In the genomic region with DNA sequence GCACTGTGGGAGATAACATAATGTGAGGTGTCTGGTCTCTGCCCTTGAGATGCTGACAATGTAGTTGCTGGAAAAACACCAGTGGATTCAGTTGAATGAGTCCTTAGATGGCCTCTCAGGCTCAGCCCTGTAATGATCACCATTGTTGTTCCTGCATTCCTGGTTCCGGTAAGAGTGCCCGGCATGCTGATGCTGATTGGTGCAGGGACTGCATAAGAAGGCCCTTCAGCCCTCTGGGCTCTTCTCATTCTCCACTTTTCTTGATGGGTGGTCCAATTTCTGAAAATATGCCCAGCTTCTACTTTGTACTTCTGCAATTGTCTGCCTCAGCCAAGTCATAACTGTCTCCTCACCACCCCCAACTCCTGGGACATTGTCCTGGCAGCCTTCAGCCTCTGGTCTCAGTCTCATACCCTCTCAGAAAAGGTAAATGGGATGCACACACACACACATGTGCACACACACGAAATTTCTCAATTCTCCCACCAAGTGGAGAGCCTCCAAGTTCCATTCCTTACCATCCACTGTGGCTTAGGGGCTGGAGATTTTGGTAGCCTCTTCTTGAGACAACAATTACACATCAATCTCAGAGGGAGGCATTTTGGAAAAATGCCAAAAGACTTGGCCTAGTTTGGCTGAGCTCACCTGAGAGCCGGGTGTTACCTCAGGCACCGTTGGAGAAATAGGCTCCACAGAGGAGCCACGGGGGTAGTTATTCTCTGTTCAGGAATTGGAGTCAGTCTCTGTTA, we compare ENCODE assay signal across 23 cellular contexts.
DNase-seq lines count a peak whose midpoint lies in the region; ATAC-seq, FAIRE-seq and TF ChIP-seq lines count a peak whose summit lies in the region.
"Had no signal": no experiment of that assay in that cellular context is flagged by ENCODE, and none has a peak within 500 bp of the region (broad histone marks: within the 10 kb centered on the region; RNA-seq: fewer than 3 reads in every experiment).

No MANE protein-coding gene starts in this region.

- H3K9me3 Mint-ChIP-seq in natural killer cell = no peaks in the 10 kb centered on the region
- no peaks in the 10 kb centered on the region for H3K9me3 Mint-ChIP-seq in type B pancreatic cell
- H3K9me3 Mint-ChIP-seq: activated CD4-positive, alpha-beta T cell treated with anti-CD3 and anti-CD28 coated beads, Interleukin-2, amount 10 ng/mL, durations not matched to agents 7 days and 5 days; activated naive CD4-positive, alpha-beta T cell treated with anti-CD3 and anti-CD28 coated beads for 36 hours; activated T-cell treated with anti-CD3 and anti-CD28 coated beads, Interleukin-2, amount 50 U/mL, for 24 hours; immature natural killer cell; stimulated activated naive CD8-positive, alpha-beta T cell treated with anti-CD3 and anti-CD28 coated beads, Interleukin-15, amount 100 ng/mL, for 72 hours had no signal

- H3K36me3 Mint-ChIP-seq in natural killer cell = no peaks in the 10 kb centered on the region
- no peaks in the 10 kb centered on the region for H3K36me3 Mint-ChIP-seq in type B pancreatic cell
- H3K36me3 Mint-ChIP-seq: immature natural killer cell had no signal

- no peak overlapping the region for H3K4ac ChIP-seq in H1 (replicated peaks; ENCODE audit: insufficient read length, low read depth, low read length)

- intact Hi-C loops in natural killer cell (cut with micrococcal nuclease) = no loop called here

- H3K9ac ChIP-seq in H1 (replicated peaks in 1 of 4; ENCODE audit: extremely low read depth in 1 of 4, low read depth in 3 of 4, low read length in 3 of 4) (no peak overlapping the region), smooth muscle cell (ENCODE audit: low read depth) (no peak overlapping the region), MM.1S (ENCODE audit: low read length) (no peak overlapping the region)

- no peaks in the 10 kb centered on the region for H3K36me3 ChIP-seq in H1 (ENCODE audit: control insufficient read depth in 2 of 4, insufficient read depth in 4 of 4, low read length in 3 of 4)
- no peaks in the 10 kb centered on the region for H3K36me3 ChIP-seq in smooth muscle cell (ENCODE audit: low read depth)
- H3K36me3 ChIP-seq in MM.1S (replicated peaks; ENCODE audit: insufficient read depth, low read length) = no peaks in the 10 kb centered on the region

- H3K4me1 ChIP-seq in H1 (replicated peaks in 1 of 4; ENCODE audit: control insufficient read depth in 3 of 4, insufficient read depth in 4 of 4, low read length in 3 of 4) (no peaks in the 10 kb centered on the region), smooth muscle cell (ENCODE audit: low read depth) (no peaks in the 10 kb centered on the region), MM.1S (ENCODE audit: low read length) (no peaks in the 10 kb centered on the region)

- no peak overlapping the region for H3K4me2 ChIP-seq in H1 (ENCODE audit: insufficient read depth in 1 of 2, low read depth in 2 of 2, low read length in 2 of 2)
- H3K4me2 ChIP-seq in smooth muscle cell = no peak overlapping the region
- H3K4me2 ChIP-seq in MM.1S (ENCODE audit: low read depth, low read length) = no peak overlapping the region

- no peak overlapping the region for H3K56ac ChIP-seq in H1 (replicated peaks; ENCODE audit: insufficient read length, low read depth, low read length)

- TF ChIP-seq CTCF in H1 (IDR thresholded peaks at IDR 0.05; ENCODE audit: control extremely low read depth in 1 of 3, insufficient read depth in 1 of 3, low read depth in 1 of 3, low read length in 3 of 3) (no peak), natural killer cell (IDR thresholded peaks at IDR 0.05) (no peak), type B pancreatic cell (conservative IDR thresholded peaks at IDR 0.05) (no peak), smooth muscle cell (IDR thresholded peaks at IDR 0.05; ENCODE audit: borderline replicate concordance, insufficient read depth, poor library complexity, severe bottlenecking) (no peak), MM.1S (IDR thresholded peaks at IDR 0.05; ENCODE audit: low read length) (no peak)

- no peak overlapping the region for H4K8ac ChIP-seq in H1 (ENCODE audit: extremely low read depth, insufficient read depth, low read length)

- H2BK20ac ChIP-seq in H1 (ENCODE audit: low read length) = no peak overlapping the region

- H3K27me3 ChIP-seq in H1 (replicated peaks in 1 of 4; ENCODE audit: control insufficient read depth in 3 of 4, extremely low read depth in 1 of 4, insufficient read depth in 3 of 4, low read length in 3 of 4) = no peaks in the 10 kb centered on the region
- H3K27me3 ChIP-seq in smooth muscle cell (ENCODE audit: low read depth) = no peaks in the 10 kb centered on the region
- H3K27me3 ChIP-seq in MM.1S (replicated peaks; ENCODE audit: insufficient read depth, low read length) = no peaks in the 10 kb centered on the region

- no peak overlapping the region for H3K4me3 Mint-ChIP-seq in natural killer cell
- H3K4me3 Mint-ChIP-seq in type B pancreatic cell = no peak overlapping the region
- H3K4me3 Mint-ChIP-seq: activated CD4-positive, alpha-beta T cell treated with anti-CD3 and anti-CD28 coated beads, Interleukin-2, amount 10 ng/mL, durations not matched to agents 7 days and 5 days; activated naive CD4-positive, alpha-beta T cell treated with anti-CD3 and anti-CD28 coated beads for 36 hours; activated T-cell treated with anti-CD3 and anti-CD28 coated beads, Interleukin-2, amount 50 U/mL, for 24 hours; immature natural killer cell; stimulated activated naive CD8-positive, alpha-beta T cell treated with anti-CD3 and anti-CD28 coated beads, Interleukin-15, amount 100 ng/mL, for 72 hours had no signal

- H3K4me1 Mint-ChIP-seq in natural killer cell (no peaks in the 10 kb centered on the region), type B pancreatic cell (ENCODE audit: unreplicated experiment) (peaks cover 11% of the 10 kb centered on the region)
- H3K4me1 Mint-ChIP-seq: activated CD4-positive, alpha-beta T cell treated with anti-CD3 and anti-CD28 coated beads, Interleukin-2, amount 10 ng/mL, durations not matched to agents 7 days and 5 days; immature natural killer cell; stimulated activated naive CD8-positive, alpha-beta T cell treated with anti-CD3 and anti-CD28 coated beads, Interleukin-15, amount 100 ng/mL, for 72 hours had no signal

- no peak overlapping the region for H3K18ac ChIP-seq in H1 (ENCODE audit: extremely low read depth, low read length)

- TF ChIP-seq POLR2A in H1 (IDR thresholded peaks at IDR 0.05; ENCODE audit: control extremely low read depth in 1 of 2, low read depth in 2 of 2, low read length in 2 of 2) = no peak

- no peaks in the 10 kb centered on the region; the same call in 1 of the 2 replicates for H3K23me2 ChIP-seq in H1 (ENCODE audit: low read depth, low read length)

- H4K20me1 ChIP-seq in H1 (replicated peaks in 1 of 2; ENCODE audit: control insufficient read depth in 1 of 2, insufficient read depth in 2 of 2, low read length in 2 of 2) (no peaks in the 10 kb centered on the region), smooth muscle cell (ENCODE audit: low read depth) (no peaks in the 10 kb centered on the region), MM.1S (ENCODE audit: insufficient read depth, low read length) (no peaks in the 10 kb centered on the region)

- H4K91ac ChIP-seq in H1 (replicated peaks; ENCODE audit: insufficient read length, low read length) = no peak overlapping the region

- no peak for TF ChIP-seq RAD21 in H1 (IDR thresholded peaks at IDR 0.05 in 1 of 2, conservative IDR thresholded peaks at IDR 0.05 in 1 of 2; ENCODE audit: low read depth in 2 of 2, low read length in 2 of 2)

- peak; percentile 7 for DNase-seq in activated CD4-positive, CD25-positive, alpha-beta regulatory T cell treated with anti-CD3 and anti-CD28 coated beads, Interleukin-2, amount 50 U/mL, for 72 hours
- no peak for DNase-seq in activated CD4-positive, CD25-positive, alpha-beta regulatory T cell (lab: John Stamatoyannopoulos, UW)
- peak in 1 of 2 experiments; percentile 26 for DNase-seq in H1 (ENCODE audit: low read depth in 1 of 2, low spot score in 2 of 2)
- DNase-seq in natural killer cell = peak; percentile 7
- DNase-seq in type B pancreatic cell (ENCODE audit: extremely low spot score, unreplicated experiment) = peak; percentile 42
- no peak for DNase-seq in medulla oblongata (ENCODE audit: extremely low spot score)
- no peak for DNase-seq in smooth muscle cell (lab: John Stamatoyannopoulos, UW; ENCODE audit: unreplicated experiment)
- DNase-seq in MM.1S = no peak
- DNase-seq: activated CD4-positive, alpha-beta T cell treated with anti-CD3 and anti-CD28 coated beads, Interleukin-2, amount 10 ng/mL, durations not matched to agents 7 days and 5 days; activated naive CD4-positive, alpha-beta T cell treated with anti-CD3 and anti-CD28 coated beads for 36 hours; amygdala; dermis blood vessel endothelial cell; immature natural killer cell; NCI-H526 treated with DMSO at 0.1 percent for 48 hours; SHP77; small intestine; stimulated activated CD4-positive, alpha-beta T cell treated with anti-CD3 and anti-CD28 coated beads, Interleukin-4, amount 100 ng/mL, for 24 hours; stimulated activated naive CD8-positive, alpha-beta T cell treated with anti-CD3 and anti-CD28 coated beads, Interleukin-15, amount 100 ng/mL, for 72 hours had no signal

- H2BK15ac ChIP-seq in H1 (ENCODE audit: low read length) = no peak overlapping the region

- no peak for ATAC-seq in natural killer cell
- ATAC-seq: HCT116; stimulated activated naive CD8-positive, alpha-beta T cell treated with anti-CD3 and anti-CD28 coated beads, Interleukin-15, amount 100 ng/mL, for 72 hours had no signal

- H4K5ac ChIP-seq in H1 (ENCODE audit: insufficient read length, low read depth, low read length) = no peak overlapping the region

- no peak overlapping the region for H2BK5ac ChIP-seq in H1 (ENCODE audit: low read depth, low read length)

- CTCF ChIA-PET in H1 (lab: Charles Lee; ENCODE audit: partially characterized antibody) = no interaction called here

- H2BK120ac ChIP-seq in H1 (replicated peaks; ENCODE audit: low read depth, low read length) = no peak overlapping the region

- H2AFZ ChIP-seq in H1 (ENCODE audit: low read length) = no peak overlapping the region
- H2AFZ ChIP-seq in smooth muscle cell (ENCODE audit: low read depth) = no peak overlapping the region
- H2AFZ ChIP-seq in MM.1S (ENCODE audit: low read length) = no peak overlapping the region

- no peaks in the 10 kb centered on the region for H3K79me1 ChIP-seq in H1 (ENCODE audit: low read depth, low read length)

- no peak for FAIRE-seq in H1 (lab: Jason Lieb, UNC)
- FAIRE-seq: endothelial cell of umbilical vein, GM12892, small intestine had no signal

- peaks cover 15 to 23% of the 10 kb centered on the region in 2 donors for H3K27me3 Mint-ChIP-seq in natural killer cell (ENCODE audit: low read depth in 2 of 2)
- peaks cover 3% of the 10 kb centered on the region for H3K27me3 Mint-ChIP-seq in type B pancreatic cell
- H3K27me3 Mint-ChIP-seq: stimulated activated naive CD8-positive, alpha-beta T cell treated with anti-CD3 and anti-CD28 coated beads, Interleukin-15, amount 100 ng/mL, for 72 hours had no signal

- 94% methylated on average over 6 of the region's 6 CpGs; no CpG with 5 or more reads in 1 of the 2 experiments for WGBS in H1 (ENCODE audit: extremely low coverage in 1 of 2, insufficient coverage in 1 of 2, insufficient read length in 1 of 2, insufficient replicate concordance in 2 of 2, low coverage in 1 of 2, low lambda C conversion rate in 2 of 2, missing lambda C conversion rate in 1 of 2), 2 experiments
- 94% methylated on average over 6 of the region's 6 CpGs for WGBS in smooth muscle cell (ENCODE audit: low lambda C conversion rate)

- H3K23ac ChIP-seq in H1 (ENCODE audit: insufficient read length) = no peak overlapping the region

- H3K9me3 ChIP-seq in H1 (ENCODE audit: insufficient read depth in 2 of 2, low read depth in 1 of 2, low read length in 1 of 2) (0 out of 4 replicates have a peak, but pooled peaks cover 0 to 3% of the 10 kb centered on the region in 2 experiments), smooth muscle cell (replicated peaks; ENCODE audit: low read depth) (no peaks in the 10 kb centered on the region), MM.1S (replicated peaks; ENCODE audit: insufficient read depth, low read length) (0 out of 2 replicates have a peak, but pooled peaks cover 3% of the 10 kb centered on the region)

- H3K27ac Mint-ChIP-seq in natural killer cell (no peak overlapping the region), type B pancreatic cell (no peak overlapping the region)
- H3K27ac Mint-ChIP-seq: activated CD4-positive, alpha-beta T cell treated with anti-CD3 and anti-CD28 coated beads, Interleukin-2, amount 10 ng/mL, durations not matched to agents 7 days and 5 days; activated naive CD4-positive, alpha-beta T cell treated with anti-CD3 and anti-CD28 coated beads for 36 hours; activated T-cell treated with anti-CD3 and anti-CD28 coated beads, Interleukin-2, amount 50 U/mL, for 24 hours; immature natural killer cell had no signal

- POLR2A ChIA-PET in H1 (lab: Charles Lee; ENCODE audit: partially characterized antibody) = no interaction called here

- H3K79me2 ChIP-seq in H1 (ENCODE audit: control insufficient read depth in 1 of 2, insufficient read depth in 2 of 2, low read length in 2 of 2) (no peaks in the 10 kb centered on the region), smooth muscle cell (ENCODE audit: low read depth) (no peaks in the 10 kb centered on the region), MM.1S (ENCODE audit: low read length) (no peaks in the 10 kb centered on the region)

- H2AK5ac ChIP-seq in H1 (ENCODE audit: low read depth, low read length) = 0 out of 2 replicates have a peak overlapping the region, but pooled peaks have one; percentile 3

- H2BK12ac ChIP-seq in H1 (ENCODE audit: low read depth, low read length) = no peak overlapping the region

- no peak overlapping the region for H3K14ac ChIP-seq in H1 (ENCODE audit: insufficient read length)

- no peak overlapping the region for H3K4me3 ChIP-seq in H1 (ENCODE audit: extremely low read depth in 1 of 4, insufficient read depth in 2 of 4, low read depth in 3 of 4, low read length in 4 of 4)
- H3K4me3 ChIP-seq in smooth muscle cell = no peak overlapping the region
- no peak overlapping the region for H3K4me3 ChIP-seq in MM.1S (ENCODE audit: low read length)
- H3K4me3 ChIP-seq: lung had no signal

- no peaks in the 10 kb centered on the region for H3F3A ChIP-seq in smooth muscle cell (ENCODE audit: low read depth)
- H3F3A ChIP-seq in MM.1S (ENCODE audit: insufficient read depth, low read length) = no peaks in the 10 kb centered on the region

- TF ChIP-seq EP300 in H1 (IDR thresholded peaks at IDR 0.05; ENCODE audit: borderline replicate concordance in 1 of 2, low read depth in 2 of 2, low read length in 2 of 2) = no peak

- H3K27ac ChIP-seq in H1 (ENCODE audit: low read depth, low read length) (no peak overlapping the region), smooth muscle cell (ENCODE audit: low read depth) (no peak overlapping the region), MM.1S (ENCODE audit: low read length) (no peak overlapping the region)

- H3K9me2 ChIP-seq in MM.1S (replicated peaks; ENCODE audit: insufficient read depth, low read length) = no peaks in the 10 kb centered on the region

Comparison
In these comparisons a context has a peak if more than half of its experiments do, and no peak if none do; other contexts are left out.
1. DNase-seq: peak in activated CD4-positive, CD25-positive, alpha-beta regulatory T cell treated with anti-CD3 and anti-CD28 coated beads, Interleukin-2, amount 50 U/mL, for 72 hours (single experiment), natural killer cell (single experiment) and type B pancreatic cell (single experiment); none in activated CD4-positive, CD25-positive, alpha-beta regulatory T cell (0 of 4), medulla oblongata (single experiment), smooth muscle cell (single experiment) and MM.1S (single experiment).